ENCODE assay signal across 11 cellular contexts in genomic region chr12:74646831-74647230, GRCh38.
DNase-seq lines count a peak whose midpoint lies in the region; ATAC-seq and TF ChIP-seq lines count a peak whose summit lies in the region.
"Had no signal": no experiment of that assay in that cellular context is flagged by ENCODE, and none has a peak within 500 bp of the region (broad histone marks: within the 10 kb centered on the region; RNA-seq: fewer than 3 reads in every experiment).

No MANE protein-coding gene starts in this region.

- no peak overlapping the region for H3K4me3 ChIP-seq in Karpas-422 (ENCODE audit: low read length)
- H3K4me3 ChIP-seq in hepatocyte: no peak overlapping the region

- H2AFZ ChIP-seq in Karpas-422 (ENCODE audit: low read length) (peak overlapping the region; percentile 92), hepatocyte (peak overlapping the region; percentile 45)

- no peaks in the 10 kb centered on the region for H3K9me3 Mint-ChIP-seq in natural killer cell treated with Interleukin-12 subunit alpha and Interleukin-12 subunit beta and Interleukin-15 and Interleukin-18, amount 100 ng/mL, for 72 hours
- H3K9me3 Mint-ChIP-seq: activated T-cell treated with anti-CD3 and anti-CD28 coated beads, Interleukin-2, amount 50 U/mL, for 72 hours had no signal

- H3K4me2 ChIP-seq in Karpas-422 (ENCODE audit: low read depth, low read length, poor library complexity, severe bottlenecking) (no peak overlapping the region), hepatocyte (no peak overlapping the region)

- H3K9me2 ChIP-seq in Karpas-422 (replicated peaks; ENCODE audit: insufficient read depth, low read length) (no peaks in the 10 kb centered on the region), hepatocyte (replicated peaks; ENCODE audit: insufficient read depth) (no peaks in the 10 kb centered on the region)

- H3K4me1 Mint-ChIP-seq in natural killer cell treated with Interleukin-12 subunit alpha and Interleukin-12 subunit beta and Interleukin-15 and Interleukin-18, amount 100 ng/mL, for 72 hours (ENCODE audit: low read depth in 2 of 2): no peaks in the 10 kb centered on the region

- peak; percentile 12 for DNase-seq in COR-L47 (lab: John Stamatoyannopoulos, UW)
- DNase-seq in Karpas-422: peak; percentile 74
- peak; percentile 72 for DNase-seq in RKO (ENCODE audit: low spot score)
- peak; percentile 17 for DNase-seq in hepatocyte (ENCODE audit: low spot score)
- no peak for DNase-seq in HuH-7.5 (ENCODE audit: low spot score)
- DNase-seq in cortex of kidney (lab: John Stamatoyannopoulos, UW): no peak
- DNase-seq in natural killer cell treated with Interleukin-12 subunit alpha and Interleukin-12 subunit beta and Interleukin-15 and Interleukin-18, amount 100 ng/mL, for 72 hours (ENCODE audit: low spot score): no peak
- DNase-seq: activated T-cell treated with anti-CD3 and anti-CD28 coated beads, Interleukin-2, amount 50 U/mL, for 72 hours; GF-D8; retina had no signal

- H3K27me3 ChIP-seq in Karpas-422 (ENCODE audit: low read length): no peaks in the 10 kb centered on the region
- H3K27me3 ChIP-seq in hepatocyte: no peaks in the 10 kb centered on the region

- H3K79me2 ChIP-seq in Karpas-422 (ENCODE audit: low read length) (no peaks in the 10 kb centered on the region), hepatocyte (no peaks in the 10 kb centered on the region)

- no peaks in the 10 kb centered on the region for H4K20me1 ChIP-seq in Karpas-422 (ENCODE audit: insufficient read depth, low read depth, low read length)
- H4K20me1 ChIP-seq in hepatocyte (ENCODE audit: insufficient read depth, poor library complexity, severe bottlenecking): no peaks in the 10 kb centered on the region

- H3K9me3 ChIP-seq in Karpas-422 (ENCODE audit: low read length): no peaks in the 10 kb centered on the region
- no peaks in the 10 kb centered on the region for H3K9me3 ChIP-seq in hepatocyte (ENCODE audit: low read depth)

- H3K4me1 ChIP-seq in Karpas-422 (ENCODE audit: low read length) (peaks cover 34% of the 10 kb centered on the region), hepatocyte (ENCODE audit: insufficient read depth) (no peaks in the 10 kb centered on the region)

- 21% methylated on average over 1 of the region's 1 CpG for WGBS in hepatocyte (ENCODE audit: low lambda C conversion rate, missing lambda C conversion rate)

- H3K27ac Mint-ChIP-seq in natural killer cell treated with Interleukin-12 subunit alpha and Interleukin-12 subunit beta and Interleukin-15 and Interleukin-18, amount 100 ng/mL, for 72 hours: no peak overlapping the region
- H3K27ac Mint-ChIP-seq: activated T-cell treated with anti-CD3 and anti-CD28 coated beads, Interleukin-2, amount 50 U/mL, for 72 hours had no signal

- peak; percentile 64 for TF ChIP-seq CTCF in hepatocyte (IDR thresholded peaks at IDR 0.05; ENCODE audit: poor library complexity)

- no peak for ATAC-seq in GM19397 (IDR thresholded peaks at IDR 0.05; ENCODE audit: unreplicated experiment)
- ATAC-seq in natural killer cell treated with Interleukin-12 subunit alpha and Interleukin-12 subunit beta and Interleukin-15 and Interleukin-18, amount 100 ng/mL, for 72 hours: no peak
- ATAC-seq: activated T-cell treated with anti-CD3 and anti-CD28 coated beads, Interleukin-2, amount 50 U/mL, for 72 hours had no signal

- no peaks in the 10 kb centered on the region for H3K36me3 Mint-ChIP-seq in natural killer cell treated with Interleukin-12 subunit alpha and Interleukin-12 subunit beta and Interleukin-15 and Interleukin-18, amount 100 ng/mL, for 72 hours

- H3K9ac ChIP-seq in Karpas-422 (ENCODE audit: low read length): no peak overlapping the region

- no peak overlapping the region for H3K27ac ChIP-seq in Karpas-422 (ENCODE audit: low read length)
- H3K27ac ChIP-seq in hepatocyte: no peak overlapping the region

- no peak overlapping the region for H3K4me3 Mint-ChIP-seq in natural killer cell treated with Interleukin-12 subunit alpha and Interleukin-12 subunit beta and Interleukin-15 and Interleukin-18, amount 100 ng/mL, for 72 hours
- H3K4me3 Mint-ChIP-seq: activated T-cell treated with anti-CD3 and anti-CD28 coated beads, Interleukin-2, amount 50 U/mL, for 72 hours had no signal

- H3K27me3 Mint-ChIP-seq in natural killer cell treated with Interleukin-12 subunit alpha and Interleukin-12 subunit beta and Interleukin-15 and Interleukin-18, amount 100 ng/mL, for 72 hours: no peaks in the 10 kb centered on the region

- H3K36me3 ChIP-seq in Karpas-422 (ENCODE audit: insufficient read depth, low read length): no peaks in the 10 kb centered on the region
- H3K36me3 ChIP-seq in hepatocyte (replicated peaks; ENCODE audit: insufficient read depth, low read depth): no peaks in the 10 kb centered on the region

Comparison
In these comparisons a context has a peak if more than half of its experiments do, and no peak if none do; other contexts are left out.
1. DNase-seq: peak in COR-L47 (single experiment), Karpas-422 (single experiment), RKO (single experiment) and hepatocyte (single experiment); none in HuH-7.5 (single experiment), cortex of kidney (single experiment) and natural killer cell treated with Interleukin-12 subunit alpha and Interleukin-12 subunit beta and Interleukin-15 and Interleukin-18, amount 100 ng/mL, for 72 hours (single experiment).